8 cellular contexts compared by ENCODE assay signal in the genomic region with DNA sequence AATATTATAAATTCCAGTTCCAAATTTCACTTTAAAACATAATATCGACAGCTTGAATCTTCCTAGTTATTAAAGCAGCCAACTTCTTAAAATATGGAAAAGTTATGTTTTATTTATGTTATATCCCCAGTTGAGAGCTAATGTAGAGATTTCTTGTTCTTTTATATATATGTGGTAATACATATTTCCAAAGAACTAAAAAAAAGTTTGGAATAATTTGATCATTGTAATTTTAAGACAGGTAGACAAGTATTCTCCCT. TPM values are rescaled to one million over a fixed set of nuclear protein-coding genes. Genes with fewer than 3 reads are reported as not detected.
A peak's percentile ranks its signal among the peaks of the same experiment; 100 is the strongest.
DNase-seq lines count a peak whose midpoint lies in the region; ATAC-seq, FAIRE-seq and TF ChIP-seq lines count a peak whose summit lies in the region.

No MANE protein-coding gene starts in this region.

- H3K27me3 ChIP-seq in HUES6 (ENCODE audit: control insufficient read depth, insufficient read depth, low read length) (peaks cover 12% of the 10 kb centered on the region; the same call in 1 of the 2 replicates), mammary epithelial cell (ENCODE audit: insufficient read depth, low read length) (no peaks in the 10 kb centered on the region), mucosa of rectum (ENCODE audit: control insufficient read depth in 2 of 2, insufficient read depth in 2 of 2, low read length in 2 of 2) (no peaks in the 10 kb centered on the region)

- H2AFZ ChIP-seq in mammary epithelial cell (ENCODE audit: low read depth, low read length): peak overlapping the region; percentile 93

- TF ChIP-seq RAD21 in A549 (conservative IDR thresholded peaks at IDR 0.05 in 1 of 2, IDR thresholded peaks at IDR 0.05 in 1 of 2): no peak

- no peaks in the 10 kb centered on the region for H4K20me1 ChIP-seq in mammary epithelial cell (ENCODE audit: insufficient read depth, low read length)

- H3K27ac ChIP-seq in A549: peak overlapping the region; percentile 74 to 92; a peak in 5 of 6 replicates
- H3K27ac ChIP-seq in HUES6 (ENCODE audit: low read depth, low read length): 0 out of 2 replicates have a peak overlapping the region, but pooled peaks have one; percentile 0
- H3K27ac ChIP-seq in mammary epithelial cell (ENCODE audit: insufficient read depth, low read depth, low read length): peak overlapping the region; percentile 69
- H3K27ac ChIP-seq in mucosa of rectum (ENCODE audit: low read depth in 2 of 2, low read length in 2 of 2): peak overlapping the region; percentile 69 to 73

- H3K4me2 ChIP-seq in A549: peak overlapping the region; percentile 84
- H3K4me2 ChIP-seq in mammary epithelial cell (ENCODE audit: insufficient read depth, low read depth, low read length): peak overlapping the region; percentile 89

- DNase-seq in A549 (ENCODE audit: low read depth in 1 of 2, low spot score in 1 of 2) (no peak), mammary epithelial cell (no peak), erythroblast (lab: John Stamatoyannopoulos, UW) (no peak), frontal cortex (ENCODE audit: low spot score in 2 of 2) (no peak)

- WGBS in A549 (ENCODE audit: missing lambda C conversion rate): 0% methylated on average over 1 of the region's 1 CpG
- WGBS in mammary epithelial cell (ENCODE audit: low coverage, missing lambda C conversion rate): 0% methylated on average over 1 of the region's 1 CpG

- H3K4me3 ChIP-seq in A549 (peak overlapping the region; percentile 92), HUES6 (ENCODE audit: low read depth, low read length) (peak overlapping the region; percentile 79), mammary epithelial cell (replicated peaks in 1 of 3; ENCODE audit: insufficient read depth in 1 of 3, low read depth in 2 of 3, low read length in 3 of 3) (peak overlapping the region; percentile 58 to 81 (median 73)), mucosa of rectum (ENCODE audit: low read length in 2 of 2) (peak overlapping the region; percentile 80 to 88)

- BruUV-seq in mammary epithelial cell (replicated peaks; lab: Mats Ljungman, UMichigan): no TSS peak

- H3K4me1 ChIP-seq in A549 (peaks cover 41% of the 10 kb centered on the region), HUES6 (ENCODE audit: control insufficient read depth, insufficient read depth, low read length) (peaks cover 12% of the 10 kb centered on the region; the same call in 1 of the 2 replicates), mammary epithelial cell (ENCODE audit: insufficient read depth, low read length) (peaks cover 32% of the 10 kb centered on the region), mucosa of rectum (ENCODE audit: control insufficient read depth in 2 of 2, insufficient read depth in 2 of 2, low read length in 2 of 2) (peaks cover 0 to 6% of the 10 kb centered on the region in 2 donors)

- H3K9ac ChIP-seq in HUES6 (ENCODE audit: low read length) (peak overlapping the region; percentile 65), mammary epithelial cell (ENCODE audit: insufficient read depth, low read length) (peak overlapping the region; percentile 54), mucosa of rectum (ENCODE audit: low read depth in 1 of 2, low read length in 2 of 2) (peak overlapping the region; percentile 42 to 75)

- FAIRE-seq in A549 (lab: Jason Lieb, UNC) (no peak), frontal cortex (lab: Jason Lieb, UNC) (no peak)

- TF ChIP-seq EP300 in A549 (IDR thresholded peaks at IDR 0.05): no peak

- in situ Hi-C loops in mammary epithelial cell (cut with MboI; ENCODE audit: low sequenced_read_pairs in 2 of 2): loop anchor here in 1 of 2 donors (10.0 kb wide), 1 partner anchor 108 kb away; no protein-coding TSS in a partner anchor

- no peak for TF ChIP-seq POLR2A in A549 (IDR thresholded peaks at IDR 0.05; ENCODE audit: low read length)
- no peak for TF ChIP-seq POLR2A in erythroblast (IDR thresholded peaks at IDR 0.05; ENCODE audit: low read length)

- POLR2A ChIA-PET in A549 (lab: Yijun Ruan, JAX): interaction anchor here (0.7 to 1.1 kb wide), 2 partner anchors 55 to 67 kb away, joined by 3 to 4 read pairs; partner anchors contain the start of gene UCHL3

- no peak for TF ChIP-seq CTCF in A549 (IDR thresholded peaks at IDR 0.05)
- TF ChIP-seq CTCF in mammary epithelial cell (conservative IDR thresholded peaks at IDR 0.05 in 1 of 2, IDR thresholded peaks at IDR 0.05 in 1 of 2; ENCODE audit: extremely low read depth in 1 of 2, insufficient read depth in 1 of 2, low read depth in 1 of 2, low read length in 2 of 2): no peak

- H3K36me3 ChIP-seq in HUES6 (ENCODE audit: control insufficient read depth, insufficient read depth, low read length) (no peaks in the 10 kb centered on the region), mammary epithelial cell (ENCODE audit: insufficient read depth, low read length) (no peaks in the 10 kb centered on the region), mucosa of rectum (ENCODE audit: control insufficient read depth in 2 of 2, insufficient read depth in 2 of 2, low read length in 2 of 2) (no peaks in the 10 kb centered on the region)

- intact Hi-C loops in mammary epithelial cell (cut with micrococcal nuclease): loop anchor here (1.0 to 10.0 kb wide), 5 partner anchors 54 to 182 kb away; partner anchors contain the start of genes COMMD6 and UCHL3

- CTCF ChIA-PET in A549 (lab: Yijun Ruan, JAX): interaction anchor here (0.7 to 6.7 kb wide), 24 partner anchors 9 to 205 kb away, joined by 3 to 47 read pairs (median 4); partner anchors contain the start of genes COMMD6 and UCHL3
- CTCF ChIA-PET in mammary epithelial cell (lab: Charles Lee; ENCODE audit: low non-redundant PET): interaction anchor here (1.1 to 1.3 kb wide), 2 partner anchors 67 to 109 kb away, joined by 11 to 15 read pairs; partner anchors contain the start of gene UCHL3

- ATAC-seq in A549: no peak
- ATAC-seq in GM19395 (IDR thresholded peaks at IDR 0.05; ENCODE audit: unreplicated experiment): no peak
- no peak for ATAC-seq in GM18867 (IDR thresholded peaks at IDR 0.05; ENCODE audit: unreplicated experiment)

- peaks cover 39% of the 10 kb centered on the region for H3K79me2 ChIP-seq in mammary epithelial cell (ENCODE audit: insufficient read depth, low read length)

- no peaks in the 10 kb centered on the region for H3K9me3 ChIP-seq in A549
- H3K9me3 ChIP-seq in HUES6 (ENCODE audit: control insufficient read depth, insufficient read depth, low read depth, low read length): no peaks in the 10 kb centered on the region
- H3K9me3 ChIP-seq in mammary epithelial cell (replicated peaks; ENCODE audit: insufficient read depth, low read length): no peaks in the 10 kb centered on the region
- H3K9me3 ChIP-seq in mucosa of rectum (ENCODE audit: control insufficient read depth in 2 of 2, low read length in 2 of 2): no peaks in the 10 kb centered on the region

- dilution Hi-C loops in mammary epithelial cell (cut with HindIII; ENCODE audit: low sequenced_read_pairs): loop anchor here (5.0 kb wide), 1 partner anchor 55 kb away; no protein-coding TSS in a partner anchor

TF ChIP-seq in A549, 52 proteins besides CTCF, POLR2A, EP300 and RAD21 (continues in another document):
- TF ChIP-seq POLR2AphosphoS2 (conservative IDR thresholded peaks at IDR 0.05; ENCODE audit: low read length) (no peak), HMGXB4 (CRISPR knock-in tag; IDR thresholded peaks at IDR 0.05; ENCODE audit: borderline replicate concordance) (no peak), FOSL2 (IDR thresholded peaks at IDR 0.05) (no peak), FOSL2 (CRISPR knock-in tag; IDR thresholded peaks at IDR 0.05) (no peak), FOXS1 (CRISPR knock-in tag; IDR thresholded peaks at IDR 0.05) (no peak), KDM5A (IDR thresholded peaks at IDR 0.05) (no peak), NFE2L2 (conservative IDR thresholded peaks at IDR 0.05; ENCODE audit: low read length) (no peak), FOSB (CRISPR knock-in tag; IDR thresholded peaks at IDR 0.05) (no peak), CHD4 (IDR thresholded peaks at IDR 0.05; ENCODE audit: borderline replicate concordance) (no peak)
- TF ChIP-seq, protein P1, sequence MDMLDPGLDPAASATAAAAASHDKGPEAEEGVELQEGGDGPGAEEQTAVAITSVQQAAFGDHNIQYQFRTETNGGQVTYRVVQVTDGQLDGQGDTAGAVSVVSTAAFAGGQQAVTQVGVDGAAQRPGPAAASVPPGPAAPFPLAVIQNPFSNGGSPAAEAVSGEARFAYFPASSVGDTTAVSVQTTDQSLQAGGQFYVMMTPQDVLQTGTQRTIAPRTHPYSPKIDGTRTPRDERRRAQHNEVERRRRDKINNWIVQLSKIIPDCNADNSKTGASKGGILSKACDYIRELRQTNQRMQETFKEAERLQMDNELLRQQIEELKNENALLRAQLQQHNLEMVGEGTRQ (IDR thresholded peaks at IDR 0.05): no peak

RNA-seq across cellular contexts. Expression of gene TBC1D4, which starts 0.8 kb away (rescaled TPM):
- 12.5 and 17.6 TPM in 2 replicates for polyA plus RNA-seq in A549 (2011; rRNA removed)
- 7.5 and 8.1 TPM in 2 replicates for polyA plus RNA-seq in A549 (2012; cell fraction: cytosol; rRNA removed)
- polyA plus RNA-seq in A549 (2012; cell fraction: nucleus; rRNA removed): 4.2 and 5.7 TPM in 2 replicates
- polyA plus RNA-seq in A549 (2017; fragmentation: RNase III; extraction: RNeasy Plus Mini Kit Qiagen cat#74134 plus additional on column Dnase treatment): 9.5 to 11.7 TPM (median 10.6 TPM) in 3 replicates
- 28.7 and 39.4 TPM in 2 replicates for polyA minus RNA-seq in A549 (2011; rRNA and poly(A)+ RNA removed)
- 10 to 100 TPM; 13.9 to 36.7 TPM for total RNA-seq in mammary epithelial cell
- 20.8 TPM for polyA plus RNA-seq in mammary epithelial cell
- 41.5 TPM for polyA minus RNA-seq in mammary epithelial cell
- total RNA-seq in frontal cortex: 9.8 TPM

RNA-seq across cellular contexts. Expression of gene COMMD6, which starts 54.9 kb away (rescaled TPM):
- polyA plus RNA-seq in A549 (2011; rRNA removed) (206 and 227 TPM in 2 replicates), A549 (2017; fragmentation: RNase III; extraction: RNeasy Plus Mini Kit Qiagen cat#74134 plus additional on column Dnase treatment) (215 to 245 TPM (median 225 TPM) in 3 replicates), mammary epithelial cell (53.0 TPM)
- 43.6 and 53.6 TPM in 2 replicates for polyA plus RNA-seq in A549 (2012; cell fraction: cytosol; rRNA removed)
- 11.2 and 15.5 TPM in 2 replicates for polyA plus RNA-seq in A549 (2012; cell fraction: nucleus; rRNA removed)
- polyA minus RNA-seq in A549 (2011; rRNA and poly(A)+ RNA removed): 22.0 and 49.0 TPM in 2 replicates
- total RNA-seq in mammary epithelial cell (100 to 1,000 TPM in 1 of 2 donors, 10 to 100 TPM in 1; 27.3 to 115 TPM), frontal cortex (93.8 TPM)
- polyA minus RNA-seq in mammary epithelial cell: 7.2 TPM

Comparison
In these comparisons a context has a peak if more than half of its experiments do, and no peak if none do; other contexts are left out.
1. H3K27ac ChIP-seq: peak in every context shown above with its lines; median percentile 83 in A549; 71 in mucosa of rectum; 69 in mammary epithelial cell; 0 in HUES6.